8 cellular contexts compared by ENCODE assay signal in genomic region chr6:138654715-138655634, GRCh38.
A peak's percentile ranks its signal among the peaks of the same experiment; 100 is the strongest.
DNase-seq lines count a peak whose midpoint lies in the region; ATAC-seq, FAIRE-seq and TF ChIP-seq lines count a peak whose summit lies in the region.

No MANE protein-coding gene starts in this region.

- H3K9me3 Mint-ChIP-seq in effector memory CD8-positive, alpha-beta T cell: no peaks in the 10 kb centered on the region

- H3K4me3 Mint-ChIP-seq in effector memory CD8-positive, alpha-beta T cell: no peak overlapping the region

- no peaks in the 10 kb centered on the region for H3K36me3 Mint-ChIP-seq in effector memory CD8-positive, alpha-beta T cell (ENCODE audit: insufficient read depth)

- no peaks in the 10 kb centered on the region for H3K36me3 ChIP-seq in HUES48 (ENCODE audit: control insufficient read depth, insufficient read depth, low read length)

- peak overlapping the region; percentile 16 for H3K27ac ChIP-seq in HUES48 (ENCODE audit: low read depth, low read length)

- H3K4me1 ChIP-seq in HUES48 (ENCODE audit: control insufficient read depth, insufficient read depth, low read length): peaks cover 8% of the 10 kb centered on the region; the same call in 1 of the 2 replicates

- DNase-seq in GM10266 (ENCODE audit: extremely low spot score) (peak; percentile 49), urothelium cell line (ENCODE audit: low spot score) (peak; percentile 21), NCI-H510A (lab: John Stamatoyannopoulos, UW) (no peak), DMS 273 treated with DMSO at 0.1 percent for 48 hours (lab: John Stamatoyannopoulos, UW) (no peak), cortex of kidney (lab: John Stamatoyannopoulos, UW) (no peak)
- DNase-seq in effector memory CD8-positive, alpha-beta T cell: no peak

- H3K27me3 Mint-ChIP-seq in effector memory CD8-positive, alpha-beta T cell: peaks cover 26 to 29% of the 10 kb centered on the region in 2 donors

- H3K4me3 ChIP-seq in HUES48 (ENCODE audit: low read depth, low read length): no peak overlapping the region

- H3K9ac ChIP-seq in HUES48 (ENCODE audit: low read depth, low read length): no peak overlapping the region

- no peaks in the 10 kb centered on the region for H3K27me3 ChIP-seq in HUES48 (ENCODE audit: control insufficient read depth, insufficient read depth, low read length)

- no peak for FAIRE-seq in urothelium cell line (lab: Jason Lieb, UNC)

- peak; percentile 98 for ATAC-seq in GM21619 (IDR thresholded peaks at IDR 0.05; ENCODE audit: unreplicated experiment)
- ATAC-seq in effector memory CD8-positive, alpha-beta T cell (replicated peaks): peak; percentile 56

- peaks cover 5 to 11% of the 10 kb centered on the region in 2 donors for H3K4me1 Mint-ChIP-seq in effector memory CD8-positive, alpha-beta T cell (ENCODE audit: low read depth in 2 of 2)

- no peak overlapping the region for H3K27ac Mint-ChIP-seq in effector memory CD8-positive, alpha-beta T cell

- TF ChIP-seq CTCF in GM10266 (IDR thresholded peaks at IDR 0.05; ENCODE audit: control insufficient read depth, insufficient read depth, low read depth, missing control alignments): no peak

- H3K9me3 ChIP-seq in HUES48 (ENCODE audit: control insufficient read depth, insufficient read depth, low read length): no peaks in the 10 kb centered on the region

Comparison
In these comparisons a context has a peak if more than half of its experiments do, and no peak if none do; other contexts are left out.
1. DNase-seq: peak in GM10266 (single experiment) and urothelium cell line (single experiment); none in effector memory CD8-positive, alpha-beta T cell (0 of 3), NCI-H510A (single experiment), DMS 273 treated with DMSO at 0.1 percent for 48 hours (single experiment) and cortex of kidney (single experiment).